9 cellular contexts compared by ENCODE assay signal in genomic region chrX:49627030-49627777, GRCh38. TPM values are rescaled to one million over a fixed set of nuclear protein-coding genes. Genes with fewer than 3 reads are reported as not detected.
DNase-seq lines count a peak whose midpoint lies in the region; ATAC-seq and TF ChIP-seq lines count a peak whose summit lies in the region.
"Had no signal": no experiment of that assay in that cellular context is flagged by ENCODE, and none has a peak within 500 bp of the region (broad histone marks: within the 10 kb centered on the region; RNA-seq: fewer than 3 reads in every experiment).

No MANE protein-coding gene starts in this region.

- H3K9ac ChIP-seq in skeletal muscle tissue (ENCODE audit: low read depth in 1 of 3, low read length in 3 of 3): peak overlapping the region in 1 of 3 donors; percentile 40

- no peaks in the 10 kb centered on the region for H3K27me3 ChIP-seq in skeletal muscle tissue (ENCODE audit: control insufficient read depth in 3 of 3, insufficient read depth in 3 of 3, low read length in 3 of 3)

- DNase-seq in GM12865 (ENCODE audit: low read depth) (peak; percentile 4), NB4 (ENCODE audit: low read depth) (peak; percentile 9), T47D (ENCODE audit: low read depth in 1 of 2, low spot score in 1 of 2) (peak; percentile 26 to 88), GM10266 (ENCODE audit: extremely low spot score) (no peak), midbrain (lab: John Stamatoyannopoulos, UW) (no peak), HuH-7.5 (ENCODE audit: low spot score) (no peak)

- ATAC-seq in GM21723 (IDR thresholded peaks at IDR 0.05; ENCODE audit: unreplicated experiment): no peak

- peaks cover 0 to 3% (median 0%) of the 10 kb centered on the region in 3 donors for H3K9me3 ChIP-seq in skeletal muscle tissue (ENCODE audit: control insufficient read depth in 3 of 3, low read length in 3 of 3)

- no peak overlapping the region for H3K4me3 ChIP-seq in GM12865 (ENCODE audit: low read depth, low read length)
- H3K4me3 ChIP-seq in NB4 (ENCODE audit: low read depth, low read length): no peak overlapping the region
- H3K4me3 ChIP-seq in skeletal muscle tissue (ENCODE audit: low read length in 3 of 3): peak overlapping the region in 2 of 3 donors; percentile 61 to 64

- TF ChIP-seq CTCF in GM12865 (IDR thresholded peaks at IDR 0.05; ENCODE audit: insufficient read depth, low read depth, low read length, missing control alignments): peak; percentile 24
- peak; percentile 29 for TF ChIP-seq CTCF in NB4 (IDR thresholded peaks at IDR 0.05; ENCODE audit: low read depth, low read length)
- TF ChIP-seq CTCF in GM10266 (IDR thresholded peaks at IDR 0.05; ENCODE audit: control insufficient read depth, insufficient read depth, low read depth, missing control alignments): no peak

- TF ChIP-seq POLR2A in NB4 (IDR thresholded peaks at IDR 0.05; ENCODE audit: extremely low read depth, insufficient read length): no peak

- H3K27ac ChIP-seq in skeletal muscle tissue (ENCODE audit: low read depth, low read length): no peak overlapping the region

- in situ Hi-C loops in T47D (cut with HindIII; ENCODE audit: low pct_unique_long_range_greater_than_20kb, low sequenced_read_pairs): no loop called here

- H3K4me1 ChIP-seq in skeletal muscle tissue (ENCODE audit: control insufficient read depth in 3 of 3, insufficient read depth in 3 of 3, low read length in 3 of 3): no peaks in the 10 kb centered on the region

- H3K36me3 ChIP-seq in skeletal muscle tissue (ENCODE audit: control insufficient read depth in 3 of 3, insufficient read depth in 3 of 3, low read length in 3 of 3): no peaks in the 10 kb centered on the region

RNA-seq across cellular contexts. Expression of gene GAGE1, which starts 28.4 kb away (rescaled TPM):
- total RNA-seq in skeletal muscle tissue: not detected
- total RNA-seq: urinary bladder had no signal

RNA-seq across cellular contexts. Expression of gene GAGE2A, which starts 37.9 kb away (rescaled TPM):
- not detected for total RNA-seq in skeletal muscle tissue
- total RNA-seq: urinary bladder had no signal

RNA-seq across cellular contexts. Expression of gene GAGE12H, which starts 47.5 kb away (rescaled TPM):
- not detected for total RNA-seq in skeletal muscle tissue
- total RNA-seq: urinary bladder had no signal

RNA-seq across cellular contexts. Expression of gene GAGE12G, which starts 57.0 kb away (rescaled TPM):
- total RNA-seq in skeletal muscle tissue: not detected
- total RNA-seq: urinary bladder had no signal

Comparison
In these comparisons a context has a peak if more than half of its experiments do, and no peak if none do; other contexts are left out.
1. DNase-seq: peak in GM12865 (single experiment), NB4 (single experiment) and T47D (2 of 2); none in GM10266 (single experiment), midbrain (single experiment) and HuH-7.5 (single experiment).
2. H3K4me3 ChIP-seq: peak in skeletal muscle tissue (2 of 3); none in GM12865 (single experiment) and NB4 (single experiment).